Comparison of ENCODE assay signal across 21 cellular contexts in genomic region chr7:395643-396042, GRCh38.
DNase-seq lines count a peak whose midpoint lies in the region; ATAC-seq, FAIRE-seq and TF ChIP-seq lines count a peak whose summit lies in the region.
"Had no signal": no experiment of that assay in that cellular context is flagged by ENCODE, and none has a peak within 500 bp of the region (broad histone marks: within the 10 kb centered on the region; RNA-seq: fewer than 3 reads in every experiment).

No MANE protein-coding gene starts in this region.

- H3K27ac ChIP-seq in HepG2 (ENCODE audit: extremely low read length, insufficient read depth, low read length) (no peak overlapping the region), right lobe of liver (no peak overlapping the region), GM12878 (ENCODE audit: control insufficient read depth, insufficient read depth) (no peak overlapping the region), osteoblast (ENCODE audit: low read depth, low read length) (no peak overlapping the region), tibial artery (no peak overlapping the region), right cardiac atrium (ENCODE audit: low read length) (no peak overlapping the region)
- H3K27ac ChIP-seq: 22Rv1; A549; BLaER1 treated with 17β-estradiol and CSF1 and Interleukin-3, amounts not matched to agents 10 nM and 100 nM; C4-2B had no signal

- in situ Hi-C loops in HepG2 (cut with HindIII; ENCODE audit: extremely low pct_ligation_motif_present, low pct_unique_long_range_greater_than_20kb): no loop called here
- in situ Hi-C loops in GM12878 (cut with MboI): no loop called here

- intact Hi-C loops in HepG2 (cut with micrococcal nuclease; ENCODE audit: unreplicated experiment) (no loop called here), right lobe of liver (cut with DNase I) (no loop called here), GM12878 (cut with micrococcal nuclease; ENCODE audit: unreplicated experiment) (no loop called here), tibial artery (cut with DNase I; ENCODE audit: low total_unique reads) (no loop called here), right cardiac atrium (cut with DNase I) (no loop called here)

- no peaks in the 10 kb centered on the region for H4K20me1 ChIP-seq in HepG2 (ENCODE audit: insufficient read depth, low read length)
- no peaks in the 10 kb centered on the region for H4K20me1 ChIP-seq in GM12878 (ENCODE audit: control insufficient read depth, insufficient read depth)
- H4K20me1 ChIP-seq in osteoblast (ENCODE audit: insufficient read depth, low read length): no peaks in the 10 kb centered on the region
- H4K20me1 ChIP-seq: BLaER1 treated with 17β-estradiol and CSF1 and Interleukin-3, amounts not matched to agents 10 nM and 100 nM had no signal

- RAD21 ChIA-PET in GM12878 (lab: Charles Lee; ENCODE audit: unreplicated experiment): no interaction called here

- no peak for FAIRE-seq in HepG2 (lab: Jason Lieb, UNC)
- no peak for FAIRE-seq in GM12878 (lab: Jason Lieb, UNC)
- FAIRE-seq: A549, D721Med, G401.6, GM12892, GM18507 had no signal

- H2AFZ ChIP-seq in HepG2 (ENCODE audit: low read length): no peak overlapping the region
- no peak overlapping the region for H2AFZ ChIP-seq in GM12878 (ENCODE audit: control insufficient read depth, low read depth, low read length)
- no peak overlapping the region for H2AFZ ChIP-seq in osteoblast (ENCODE audit: low read length)

- no peak overlapping the region for H3K9ac ChIP-seq in HepG2 (ENCODE audit: insufficient read depth, low read depth, low read length)
- no peak overlapping the region for H3K9ac ChIP-seq in GM12878 (ENCODE audit: control insufficient read depth, insufficient read depth, low read length)
- H3K9ac ChIP-seq: BLaER1 treated with 17β-estradiol and CSF1 and Interleukin-3, amounts not matched to agents 10 nM and 100 nM had no signal

- H3K36me3 ChIP-seq in HepG2 (replicated peaks in 1 of 2; ENCODE audit: control insufficient read depth in 1 of 2, insufficient read depth in 2 of 2, low read length in 2 of 2) (no peaks in the 10 kb centered on the region), right lobe of liver (no peaks in the 10 kb centered on the region), GM12878 (ENCODE audit: control insufficient read depth in 2 of 2, insufficient read depth in 2 of 2, low read length in 1 of 2) (no peaks in the 10 kb centered on the region), osteoblast (ENCODE audit: insufficient read depth, low read length) (no peaks in the 10 kb centered on the region), tibial artery (no peaks in the 10 kb centered on the region)
- H3K36me3 ChIP-seq: BLaER1 treated with 17β-estradiol and CSF1 and Interleukin-3, amounts not matched to agents 10 nM and 100 nM had no signal

- no peak overlapping the region for H3K4me3 ChIP-seq in HepG2 (replicated peaks in 1 of 3; ENCODE audit: insufficient read depth in 1 of 3, low read depth in 2 of 3, low read length in 3 of 3)
- no peak overlapping the region for H3K4me3 ChIP-seq in right lobe of liver
- no peak overlapping the region for H3K4me3 ChIP-seq in GM12878
- H3K4me3 ChIP-seq in osteoblast (ENCODE audit: insufficient read depth, low read length): no peak overlapping the region
- H3K4me3 ChIP-seq in tibial artery: no peak overlapping the region
- no peak overlapping the region for H3K4me3 ChIP-seq in right cardiac atrium (ENCODE audit: low read length)
- H3K4me3 ChIP-seq: A549; BLaER1 treated with 17β-estradiol and CSF1 and Interleukin-3, amounts not matched to agents 10 nM and 100 nM had no signal

- TF ChIP-seq EP300 in HepG2 (IDR thresholded peaks at IDR 0.05; ENCODE audit: low read depth in 2 of 2, low read length in 2 of 2) (no peak), HepG2 (CRISPR knock-in tag; IDR thresholded peaks at IDR 0.05; ENCODE audit: borderline replicate concordance) (no peak), GM12878 (IDR thresholded peaks at IDR 0.05; ENCODE audit: borderline replicate concordance in 1 of 2, control insufficient read depth in 1 of 2, low read depth in 2 of 2, low read length in 2 of 2) (no peak)

- H3K4me1 ChIP-seq in HepG2 (ENCODE audit: insufficient read depth, low read length) (no peaks in the 10 kb centered on the region), right lobe of liver (no peaks in the 10 kb centered on the region), GM12878 (ENCODE audit: control insufficient read depth, insufficient read depth, low read length) (no peaks in the 10 kb centered on the region), osteoblast (ENCODE audit: insufficient read depth, low read length) (no peaks in the 10 kb centered on the region), tibial artery (no peaks in the 10 kb centered on the region), right cardiac atrium (ENCODE audit: control insufficient read depth, insufficient read depth, low read length) (no peaks in the 10 kb centered on the region)
- H3K4me1 ChIP-seq: A549, Caco-2 had no signal

- no TSS peak for BruUV-seq in HepG2 (replicated peaks; lab: Mats Ljungman, UMichigan)
- BruUV-seq in GM12878 (replicated peaks; lab: Mats Ljungman, UMichigan): no TSS peak

- DNase-seq in HepG2 (ENCODE audit: low spot score) (no peak), right lobe of liver (no peak), GM12878 (ENCODE audit: low read depth, low spot score) (no peak), osteoblast (ENCODE audit: insufficient read length, low spot score, missing footprints) (peak; percentile 19), tibial artery (no peak), right cardiac atrium (no peak)
- DNase-seq: AML-193; Caco-2; Calu3; CD4-positive, alpha-beta T cell; CD8-positive, alpha-beta T cell; DMS79 treated with DMSO at 0.1 percent for 48 hours; GF-D8 had no signal

- H3K79me2 ChIP-seq in HepG2 (ENCODE audit: insufficient read depth, low read length) (no peaks in the 10 kb centered on the region), GM12878 (ENCODE audit: control insufficient read depth, insufficient read depth, low read length) (no peaks in the 10 kb centered on the region), osteoblast (ENCODE audit: insufficient read depth, low read length) (no peaks in the 10 kb centered on the region)

- peaks cover 2 to 12% of the 10 kb centered on the region in 2 experiments; a peak in 4 of 5 replicates for H3K27me3 ChIP-seq in HepG2 (ENCODE audit: control insufficient read depth in 1 of 2, insufficient read depth in 2 of 2, low read length in 2 of 2)
- no peaks in the 10 kb centered on the region for H3K27me3 ChIP-seq in right lobe of liver
- no peaks in the 10 kb centered on the region for H3K27me3 ChIP-seq in GM12878 (replicated peaks in 1 of 2; ENCODE audit: control insufficient read depth in 2 of 2, insufficient read depth in 2 of 2, low read length in 1 of 2)
- no peaks in the 10 kb centered on the region for H3K27me3 ChIP-seq in osteoblast (ENCODE audit: insufficient read depth, low read length)
- H3K27me3 ChIP-seq in tibial artery: peaks cover 0 to 3% of the 10 kb centered on the region in 2 donors
- H3K27me3 ChIP-seq in right cardiac atrium (ENCODE audit: control insufficient read depth, insufficient read depth): no peaks in the 10 kb centered on the region
- H3K27me3 ChIP-seq: BLaER1 treated with 17β-estradiol and CSF1 and Interleukin-3, amounts not matched to agents 10 nM and 100 nM had no signal

- ATAC-seq in HepG2 (no peak), right lobe of liver (no peak), GM12878 (no peak), right cardiac atrium (no peak)
- ATAC-seq: A549; CD8-positive, alpha-beta T cell had no signal

- TF ChIP-seq POLR2A in HepG2 (IDR thresholded peaks at IDR 0.05; ENCODE audit: insufficient read depth in 1 of 2, low read depth in 2 of 2, low read length in 2 of 2): no peak
- no peak for TF ChIP-seq POLR2A in right lobe of liver (IDR thresholded peaks at IDR 0.05)
- no peak for TF ChIP-seq POLR2A in GM12878 (IDR thresholded peaks at IDR 0.05; ENCODE audit: low read depth, low read length)

- SMC1A ChIA-PET in GM12878 (lab: Charles Lee; ENCODE audit: uncharacterized antibody, unreplicated experiment): no interaction called here

- TF ChIP-seq RAD21 in HepG2 (CRISPR knock-in tag; IDR thresholded peaks at IDR 0.05) (no peak), GM12878 (IDR thresholded peaks at IDR 0.05; ENCODE audit: insufficient read depth, low read depth, low read length) (no peak)

- H3K9me3 ChIP-seq in HepG2 (ENCODE audit: low read length) (peaks cover 24% of the 10 kb centered on the region), right lobe of liver (peaks cover 0 to 7% (median 0%) of the 10 kb centered on the region in 4 donors), GM12878 (replicated peaks; ENCODE audit: control insufficient read depth, insufficient read depth, low read length) (peaks cover 3% of the 10 kb centered on the region; the same call in 1 of the 3 replicates), osteoblast (ENCODE audit: low read depth, low read length) (peaks cover 3% of the 10 kb centered on the region), tibial artery (peaks cover 0 to 38% (median 27%) of the 10 kb centered on the region in 3 donors), right cardiac atrium (ENCODE audit: control insufficient read depth, low read length) (peaks cover 4% of the 10 kb centered on the region)

- POLR2A ChIA-PET in HepG2 (lab: Yijun Ruan, JAX): no interaction called here
- POLR2A ChIA-PET in GM12878 (lab: Charles Lee): no interaction called here

- H3K4me2 ChIP-seq in HepG2 (ENCODE audit: low read depth, low read length) (no peak overlapping the region), GM12878 (ENCODE audit: control insufficient read depth, insufficient read depth) (no peak overlapping the region), osteoblast (ENCODE audit: insufficient read depth, low read length) (no peak overlapping the region)
- H3K4me2 ChIP-seq: A549; BLaER1 treated with 17β-estradiol and CSF1 and Interleukin-3, amounts not matched to agents 10 nM and 100 nM had no signal

- CTCF ChIA-PET in HepG2 (lab: Yijun Ruan, JAX; ENCODE audit: low intra/inter-chr PET ratio, low total read pairs) (no interaction called here), GM12878 (lab: Yijun Ruan, JAX) (no interaction called here)

- TF ChIP-seq CTCF in HepG2 (CRISPR knock-in tag; IDR thresholded peaks at IDR 0.05) (no peak), right lobe of liver (IDR thresholded peaks at IDR 0.05) (no peak), GM12878 (IDR thresholded peaks at IDR 0.05 in 2 of 3, conservative IDR thresholded peaks at IDR 0.05 in 1 of 3; ENCODE audit: control insufficient read depth in 2 of 3, extremely low read depth in 1 of 3, insufficient read depth in 1 of 3, low read depth in 3 of 3, low read length in 3 of 3) (no peak), osteoblast (IDR thresholded peaks at IDR 0.05; ENCODE audit: extremely low read depth, low read depth, low read length) (no peak), tibial artery (IDR thresholded peaks at IDR 0.05) (no peak)

TF ChIP-seq in HepG2, 621 proteins besides CTCF, POLR2A, EP300 and RAD21 (continues in another document):
- peak; percentile 98 for TF ChIP-seq ZNF317 (CRISPR knock-in tag; IDR thresholded peaks at IDR 0.05)

TF ChIP-seq in GM12878, 131 proteins besides CTCF, POLR2A, EP300 and RAD21:
- TF ChIP-seq CBX5 (IDR thresholded peaks at IDR 0.05; ENCODE audit: low read depth) (peak; percentile 36; the same call in 1 of the 2 replicates), TAF1 (IDR thresholded peaks at IDR 0.05; ENCODE audit: borderline replicate concordance, low read depth, low read length) (no peak)

Comparison
In these comparisons a context has a peak if more than half of its experiments do, and no peak if none do; other contexts are left out.
1. Of the 75 proteins assayed by ChIP-seq in both HepG2 and GM12878: peak only in HepG2: none; only in GM12878: CBX5; in both: none; in neither: 74.